ENCODE assay signal across 7 cellular contexts in the genomic region with DNA sequence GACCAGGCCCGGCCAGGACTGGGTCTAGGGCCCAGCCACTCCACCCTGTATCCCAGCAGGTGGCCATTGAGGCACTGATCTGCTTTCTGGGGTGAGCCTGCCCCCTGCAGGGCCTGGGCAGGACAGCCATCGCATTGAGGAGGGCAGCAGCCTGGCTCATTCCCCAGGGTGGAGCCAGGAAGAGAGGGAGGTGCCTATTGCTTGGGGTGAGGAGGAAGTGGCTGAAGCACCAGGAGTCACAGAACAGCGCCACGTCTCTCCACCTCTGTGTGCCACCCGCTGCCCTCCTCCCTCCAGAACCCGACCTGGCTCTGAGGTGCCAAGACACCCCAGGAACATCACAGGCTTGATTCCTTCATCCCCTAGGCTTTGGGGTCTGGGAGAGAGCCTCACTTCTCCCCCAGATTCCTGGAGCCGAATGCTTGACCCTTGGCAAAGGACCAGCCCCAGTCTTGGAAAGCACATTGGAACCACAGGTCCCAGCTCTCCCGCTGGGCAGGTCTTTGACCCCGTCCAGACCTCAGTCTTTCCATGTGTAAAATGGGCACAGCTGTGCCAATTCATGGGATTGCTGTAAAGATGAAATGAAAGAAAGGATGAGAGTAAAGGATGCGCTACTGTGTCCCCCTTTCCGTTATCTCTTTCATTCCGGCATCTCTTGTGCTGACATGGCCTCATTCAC. TPM values are rescaled to one million over a fixed set of nuclear protein-coding genes. Genes with fewer than 3 reads are reported as not detected.
DNase-seq lines count a peak whose midpoint lies in the region; ATAC-seq and TF ChIP-seq lines count a peak whose summit lies in the region.

No MANE protein-coding gene starts in this region.

- intact Hi-C loops in esophagus squamous epithelium (cut with DNase I): no loop called here

- H3K27me3 ChIP-seq in OCI-LY1 (ENCODE audit: insufficient read depth, low read length) (peaks cover 7% of the 10 kb centered on the region; the same call in 1 of the 2 replicates), esophagus squamous epithelium (peaks cover 0 to 7% (median 0%) of the 10 kb centered on the region in 4 donors), neural progenitor cell (no peaks in the 10 kb centered on the region)

- ATAC-seq in HG03139 (IDR thresholded peaks at IDR 0.05; ENCODE audit: unreplicated experiment): peak; percentile 56

- no peaks in the 10 kb centered on the region for H3K9me3 ChIP-seq in OCI-LY1 (ENCODE audit: low read length)
- H3K9me3 ChIP-seq in esophagus squamous epithelium: no peaks in the 10 kb centered on the region
- H3K9me3 ChIP-seq in neural progenitor cell (ENCODE audit: low read depth): no peaks in the 10 kb centered on the region

- no peaks in the 10 kb centered on the region for H3K9me3 Mint-ChIP-seq in neural progenitor cell
- no peaks in the 10 kb centered on the region for H3K9me3 Mint-ChIP-seq in type B pancreatic cell

- no peaks in the 10 kb centered on the region for H4K20me1 ChIP-seq in OCI-LY1 (ENCODE audit: insufficient read depth, low read length)
- H4K20me1 ChIP-seq in neural progenitor cell (ENCODE audit: low read depth): no peaks in the 10 kb centered on the region

- no peak overlapping the region for H3K27ac ChIP-seq in OCI-LY1 (ENCODE audit: low read depth, low read length, poor library complexity, severe bottlenecking)
- peak overlapping the region; percentile 65 to 92 (median 82) for H3K27ac ChIP-seq in esophagus squamous epithelium
- H3K27ac ChIP-seq in neural progenitor cell: no peak overlapping the region

- no peak overlapping the region for H3K4me2 ChIP-seq in OCI-LY1 (ENCODE audit: low read length)
- no peak overlapping the region for H3K4me2 ChIP-seq in neural progenitor cell

- 51 to 89% methylated on average over 5 to 6 of the region's 12 CpGs for WGBS in esophagus squamous epithelium, 2 donors

- peak in 1 of 4 donors; percentile 15 for TF ChIP-seq POLR2A in esophagus squamous epithelium (IDR thresholded peaks at IDR 0.05)

- H3K4me3 Mint-ChIP-seq in neural progenitor cell (no peak overlapping the region), type B pancreatic cell (no peak overlapping the region)

- H3K4me3 ChIP-seq in OCI-LY1 (ENCODE audit: low read depth, low read length, poor library complexity, severe bottlenecking) (no peak overlapping the region), esophagus squamous epithelium (no peak overlapping the region), neural progenitor cell (no peak overlapping the region)

- H3K4me1 Mint-ChIP-seq in neural progenitor cell: peaks cover 19% of the 10 kb centered on the region
- H3K4me1 Mint-ChIP-seq in type B pancreatic cell (ENCODE audit: unreplicated experiment): peaks cover 29% of the 10 kb centered on the region

- H3F3A ChIP-seq in OCI-LY1 (ENCODE audit: insufficient read depth, low read length) (no peaks in the 10 kb centered on the region), neural progenitor cell (ENCODE audit: low read depth) (no peaks in the 10 kb centered on the region)

- no peaks in the 10 kb centered on the region for H3K9me2 ChIP-seq in OCI-LY1 (ENCODE audit: low read depth, low read length)

- H3K27ac Mint-ChIP-seq in neural progenitor cell: no peak overlapping the region
- H3K27ac Mint-ChIP-seq in type B pancreatic cell: peak overlapping the region; percentile 0

- no peaks in the 10 kb centered on the region for H3K36me3 ChIP-seq in OCI-LY1 (ENCODE audit: insufficient read depth, low read length)
- H3K36me3 ChIP-seq in esophagus squamous epithelium: peaks cover 0 to 10% (median 0%) of the 10 kb centered on the region in 3 donors
- H3K36me3 ChIP-seq in neural progenitor cell: no peaks in the 10 kb centered on the region

- peak; percentile 48 for DNase-seq in activated CD8-positive, alpha-beta memory T cell treated with anti-CD3 and anti-CD28 coated beads, Interleukin-2, amount 50 U/mL, for 4 hours
- DNase-seq in esophagus squamous epithelium (lab: John Stamatoyannopoulos, UW): no peak
- peak; percentile 76 for DNase-seq in neural progenitor cell (ENCODE audit: low spot score)
- DNase-seq in type B pancreatic cell (ENCODE audit: extremely low spot score, unreplicated experiment): no peak

- peak; percentile 79 for TF ChIP-seq CTCF in GM12872 (IDR thresholded peaks at IDR 0.05; ENCODE audit: insufficient read depth, low read depth, low read length)
- TF ChIP-seq CTCF in OCI-LY1 (IDR thresholded peaks at IDR 0.05; ENCODE audit: low read length): peak; percentile 48; the same call in 1 of the 2 replicates
- peak in 5 of 6 experiments; percentile 55 to 95 (median 87) for TF ChIP-seq CTCF in esophagus squamous epithelium (IDR thresholded peaks at IDR 0.05)
- TF ChIP-seq CTCF in neural progenitor cell (IDR thresholded peaks at IDR 0.05): peak; percentile 59
- peak; percentile 76 for TF ChIP-seq CTCF in type B pancreatic cell (conservative IDR thresholded peaks at IDR 0.05)

- no peaks in the 10 kb centered on the region for H3K79me2 ChIP-seq in OCI-LY1 (ENCODE audit: insufficient read depth, low read length)
- no peaks in the 10 kb centered on the region for H3K79me2 ChIP-seq in neural progenitor cell (ENCODE audit: low read depth)

- H3K36me3 Mint-ChIP-seq in neural progenitor cell (no peaks in the 10 kb centered on the region), type B pancreatic cell (no peaks in the 10 kb centered on the region)

- H3K9ac ChIP-seq in OCI-LY1 (ENCODE audit: low read length) (no peak overlapping the region), neural progenitor cell (no peak overlapping the region)

- H3K27me3 Mint-ChIP-seq in neural progenitor cell (ENCODE audit: insufficient read depth, low read depth) (peaks cover 7% of the 10 kb centered on the region), type B pancreatic cell (no peaks in the 10 kb centered on the region)

- no peaks in the 10 kb centered on the region for H3K4me1 ChIP-seq in OCI-LY1 (ENCODE audit: insufficient read depth, low read length, severe bottlenecking)
- peaks cover 4 to 94% (median 38%) of the 10 kb centered on the region in 3 donors for H3K4me1 ChIP-seq in esophagus squamous epithelium
- peaks cover 8% of the 10 kb centered on the region for H3K4me1 ChIP-seq in neural progenitor cell

- H2AFZ ChIP-seq in OCI-LY1 (ENCODE audit: low read length) (no peak overlapping the region), neural progenitor cell (replicated peaks) (no peak overlapping the region)

RNA-seq across cellular contexts. Expression of a gene that starts 7.2 kb away (rescaled TPM):
- under 1 TPM in 1 of 4 donors, not detected in 3; 0.38 TPM for total RNA-seq in esophagus squamous epithelium
- not detected in 2 replicates for total RNA-seq in neural progenitor cell (ENCODE audit: low replicate concordance)
- 0.17 and 0.83 TPM in 2 replicates for total RNA-seq in type B pancreatic cell (ENCODE audit: low replicate concordance)

RNA-seq across cellular contexts. Expression of a gene that starts 8.5 kb away (rescaled TPM):
- over 10,000 TPM; 27,182 to 79,363 (median 33,601) TPM for total RNA-seq in esophagus squamous epithelium
- total RNA-seq in neural progenitor cell (ENCODE audit: low replicate concordance): not detected in 2 replicates
- total RNA-seq in type B pancreatic cell (ENCODE audit: low replicate concordance): 869 and 1,618 TPM in 2 replicates

RNA-seq across cellular contexts. Expression of a gene that starts 16.0 kb away (rescaled TPM):
- total RNA-seq in esophagus squamous epithelium (not detected), neural progenitor cell (ENCODE audit: low replicate concordance) (not detected in 2 replicates), type B pancreatic cell (ENCODE audit: low replicate concordance) (not detected in 2 replicates)

RNA-seq across cellular contexts. Expression of a gene that starts 21.7 kb away (rescaled TPM):
- total RNA-seq in esophagus squamous epithelium (1,000 to 10,000 TPM in 3 of 4 donors, 100 to 1,000 TPM in 1; 743 to 2,833 (median 2,484) TPM), neural progenitor cell (ENCODE audit: low replicate concordance) (0.15 TPM in 1 of 2 replicates, not detected in the other), type B pancreatic cell (ENCODE audit: low replicate concordance) (208 and 840 TPM in 2 replicates)

RNA-seq across cellular contexts. Expression of a gene that starts 29.8 kb away (rescaled TPM):
- 10 to 100 TPM in 1 of 4 donors, 1 to 10 TPM in 2, under 1 TPM in 1; 0.61 to 12.8 (median 4.6) TPM for total RNA-seq in esophagus squamous epithelium
- not detected in 2 replicates for total RNA-seq in neural progenitor cell (ENCODE audit: low replicate concordance)
- total RNA-seq in type B pancreatic cell (ENCODE audit: low replicate concordance): 0.17 and 0.83 TPM in 2 replicates

Comparison
In these comparisons a context has a peak if more than half of its experiments do, and no peak if none do; other contexts are left out.
1. H3K27ac ChIP-seq: peak in esophagus squamous epithelium (4 of 4); none in OCI-LY1 (single experiment) and neural progenitor cell (single experiment).
2. DNase-seq: peak in activated CD8-positive, alpha-beta memory T cell treated with anti-CD3 and anti-CD28 coated beads, Interleukin-2, amount 50 U/mL, for 4 hours (single experiment) and neural progenitor cell (single experiment); none in esophagus squamous epithelium (single experiment) and type B pancreatic cell (single experiment).
3. RNA of a gene that starts 8.5 kb away (total RNA-seq): 27,182 to 79,363 TPM in esophagus squamous epithelium and 869 to 1,618 TPM in type B pancreatic cell; not detected in neural progenitor cell; every median in the first group is over 100 times any median in the second.
4. Peak in every context shown above with its lines, with median percentiles within 50 percentile points of each other: CTCF ChIP-seq.